ENCODE assay signal across 9 cellular contexts in genomic region chr5:124162782-124163532, GRCh38.
DNase-seq lines count a peak whose midpoint lies in the region; ATAC-seq and TF ChIP-seq lines count a peak whose summit lies in the region.
"Had no signal": no experiment of that assay in that cellular context is flagged by ENCODE, and none has a peak within 500 bp of the region (broad histone marks: within the 10 kb centered on the region; RNA-seq: fewer than 3 reads in every experiment).

No MANE protein-coding gene starts in this region.

- ATAC-seq in GM18519 (IDR thresholded peaks at IDR 0.05; ENCODE audit: low FRiP score, unreplicated experiment) (no peak), GM21360 (IDR thresholded peaks at IDR 0.05; ENCODE audit: unreplicated experiment) (no peak), HG02763 (IDR thresholded peaks at IDR 0.05; ENCODE audit: unreplicated experiment) (no peak)

- 50% methylated on average over 3 of the region's 8 CpGs; no CpG with 5 or more reads in 1 of the 2 experiments for WGBS in mesodermal cell (ENCODE audit: insufficient coverage in 2 of 2), 2 experiments
- WGBS in SK-N-SH (ENCODE audit: low lambda C conversion rate), result 72% methylated on average over 8 of the region's 8 CpGs

- H3K27ac ChIP-seq in BLaER1 (peak overlapping the region; percentile 75), mesodermal cell (ENCODE audit: low read depth, low read length, severe bottlenecking) (peak overlapping the region; percentile 10), SK-N-SH (ENCODE audit: low read depth in 2 of 2, low read length in 1 of 2) (no peak overlapping the region)
- H3K27ac ChIP-seq: epithelial cell of prostate had no signal

- TF ChIP-seq RAD21 in SK-N-SH (IDR thresholded peaks at IDR 0.05; ENCODE audit: low read length), result no peak

- DNase-seq in amniotic epithelial cell (ENCODE audit: low read depth) (peak; percentile 22), SK-N-SH (no peak)

- no peaks in the 10 kb centered on the region for H3K9me2 ChIP-seq in Loucy (replicated peaks; ENCODE audit: low read depth, low read length)
- H3K9me2 ChIP-seq in SK-N-SH, result no peaks in the 10 kb centered on the region

- H3K4me1 ChIP-seq in BLaER1, result peaks cover 75% of the 10 kb centered on the region
- H3K4me1 ChIP-seq in Loucy (ENCODE audit: insufficient read depth, low read length, poor library complexity, severe bottlenecking), result peaks cover 40% of the 10 kb centered on the region
- H3K4me1 ChIP-seq in mesodermal cell (ENCODE audit: control insufficient read depth, insufficient read depth, low read length, poor library complexity, severe bottlenecking), result no peaks in the 10 kb centered on the region
- peaks cover 0 to 3% of the 10 kb centered on the region in 2 experiments; a peak in 1 of 4 replicates for H3K4me1 ChIP-seq in SK-N-SH (ENCODE audit: control insufficient read depth in 1 of 2, insufficient read depth in 2 of 2, low read depth in 1 of 2, low read length in 1 of 2)

- TF ChIP-seq EP300 in SK-N-SH (IDR thresholded peaks at IDR 0.05; ENCODE audit: borderline replicate concordance in 1 of 2, low read depth in 1 of 2, low read length in 1 of 2), result no peak

- no peaks in the 10 kb centered on the region for H3K9me3 ChIP-seq in BLaER1
- H3K9me3 ChIP-seq in Loucy (ENCODE audit: insufficient read depth, low read depth, low read length), result no peaks in the 10 kb centered on the region
- H3K9me3 ChIP-seq in mesodermal cell (ENCODE audit: control insufficient read depth, low read length), result no peaks in the 10 kb centered on the region
- H3K9me3 ChIP-seq in SK-N-SH, result no peaks in the 10 kb centered on the region

- POLR2A ChIA-PET in SK-N-SH (lab: Yijun Ruan, JAX), result no interaction called here

- CTCF ChIA-PET in SK-N-SH (lab: Yijun Ruan, JAX), result interaction anchor here (0.6 kb wide), 1 partner anchor 793 kb away, joined by 4 read pairs; no protein-coding TSS in a partner anchor

- H3K36me3 ChIP-seq in BLaER1 (no peaks in the 10 kb centered on the region), Loucy (ENCODE audit: insufficient read depth, low read length) (no peaks in the 10 kb centered on the region), mesodermal cell (ENCODE audit: control insufficient read depth, insufficient read depth, low read length) (no peaks in the 10 kb centered on the region), SK-N-SH (replicated peaks in 1 of 2; ENCODE audit: control insufficient read depth in 1 of 2, insufficient read depth in 2 of 2, low read length in 1 of 2) (no peaks in the 10 kb centered on the region)

- TF ChIP-seq CTCF in Loucy (conservative IDR thresholded peaks at IDR 0.05; ENCODE audit: low read length), result no peak
- no peak for TF ChIP-seq CTCF in SK-N-SH (IDR thresholded peaks at IDR 0.05)

- H3K79me2 ChIP-seq in Loucy (ENCODE audit: insufficient read depth, low read length), result no peaks in the 10 kb centered on the region
- H3K79me2 ChIP-seq in SK-N-SH (ENCODE audit: insufficient read depth), result no peaks in the 10 kb centered on the region

- no peaks in the 10 kb centered on the region for H4K20me1 ChIP-seq in BLaER1
- H4K20me1 ChIP-seq in Loucy (ENCODE audit: insufficient read depth, low read length, poor library complexity, severe bottlenecking), result no peaks in the 10 kb centered on the region
- no peaks in the 10 kb centered on the region for H4K20me1 ChIP-seq in SK-N-SH (ENCODE audit: insufficient read depth)

- peak overlapping the region; percentile 4; the same call in 1 of the 2 replicates for H3K9ac ChIP-seq in BLaER1
- H3K9ac ChIP-seq in Loucy (ENCODE audit: low read depth, low read length, poor library complexity, severe bottlenecking), result peak overlapping the region; percentile 51
- no peak overlapping the region for H3K9ac ChIP-seq in SK-N-SH

- no peaks in the 10 kb centered on the region for H3K27me3 ChIP-seq in BLaER1
- no peaks in the 10 kb centered on the region for H3K27me3 ChIP-seq in Loucy (ENCODE audit: insufficient read depth, low read length, poor library complexity, severe bottlenecking)
- no peaks in the 10 kb centered on the region for H3K27me3 ChIP-seq in SK-N-SH (ENCODE audit: insufficient read depth)

- H3K4me2 ChIP-seq in BLaER1, result peak overlapping the region; percentile 73
- H3K4me2 ChIP-seq in Loucy (ENCODE audit: low read depth, low read length, poor library complexity, severe bottlenecking), result peak overlapping the region; percentile 70
- no peak overlapping the region for H3K4me2 ChIP-seq in SK-N-SH

- H3F3A ChIP-seq in Loucy (ENCODE audit: low read depth) (peaks cover 4% of the 10 kb centered on the region), SK-N-SH (replicated peaks; ENCODE audit: insufficient read depth) (no peaks in the 10 kb centered on the region)

- H3K4me3 ChIP-seq in BLaER1 (0 out of 2 replicates have a peak overlapping the region, but pooled peaks have one; percentile 37), Loucy (ENCODE audit: low read length, poor library complexity, severe bottlenecking) (peak overlapping the region; percentile 61), mesodermal cell (ENCODE audit: extremely low read depth, insufficient read depth, low read length, poor library complexity, severe bottlenecking) (no peak overlapping the region), SK-N-SH (ENCODE audit: low read depth in 2 of 2, low read length in 1 of 2) (no peak overlapping the region)

- no peak overlapping the region for H2AFZ ChIP-seq in Loucy (ENCODE audit: low read length)
- no peak overlapping the region for H2AFZ ChIP-seq in SK-N-SH (ENCODE audit: low read depth)

TF ChIP-seq in SK-N-SH, 30 proteins besides CTCF, POLR2A, EP300 and RAD21:
- TF ChIP-seq GABPA (IDR thresholded peaks at IDR 0.05; ENCODE audit: low read depth) (no peak), NRF1 (IDR thresholded peaks at IDR 0.05; ENCODE audit: low read depth, low read length) (no peak), MAX (IDR thresholded peaks at IDR 0.05; ENCODE audit: low read depth) (no peak), TCF12 (IDR thresholded peaks at IDR 0.05) (no peak), FOXJ3 (CRISPR knock-in tag; IDR thresholded peaks at IDR 0.05) (no peak), MXI1 (IDR thresholded peaks at IDR 0.05; ENCODE audit: low read depth, low read length) (no peak), IRF3 (IDR thresholded peaks at IDR 0.05; ENCODE audit: low read depth, low read length) (no peak), RFX5 (IDR thresholded peaks at IDR 0.05; ENCODE audit: low read length) (no peak), YY1 (IDR thresholded peaks at IDR 0.05; ENCODE audit: low read depth) (no peak), TEAD4 (IDR thresholded peaks at IDR 0.05; ENCODE audit: borderline replicate concordance, insufficient read depth) (no peak), ELF1 (IDR thresholded peaks at IDR 0.05) (no peak), PBX3 (IDR thresholded peaks at IDR 0.05) (no peak)

Comparison
In these comparisons a context has a peak if more than half of its experiments do, and no peak if none do; other contexts are left out.
1. H3K27ac ChIP-seq: peak in BLaER1 (single experiment) and mesodermal cell (single experiment); none in SK-N-SH (0 of 2).
2. H3K4me3 ChIP-seq: peak in BLaER1 (single experiment) and Loucy (single experiment); none in mesodermal cell (single experiment) and SK-N-SH (0 of 2).